Comparison of ENCODE assay signal across 9 cellular contexts in the genomic region with DNA sequence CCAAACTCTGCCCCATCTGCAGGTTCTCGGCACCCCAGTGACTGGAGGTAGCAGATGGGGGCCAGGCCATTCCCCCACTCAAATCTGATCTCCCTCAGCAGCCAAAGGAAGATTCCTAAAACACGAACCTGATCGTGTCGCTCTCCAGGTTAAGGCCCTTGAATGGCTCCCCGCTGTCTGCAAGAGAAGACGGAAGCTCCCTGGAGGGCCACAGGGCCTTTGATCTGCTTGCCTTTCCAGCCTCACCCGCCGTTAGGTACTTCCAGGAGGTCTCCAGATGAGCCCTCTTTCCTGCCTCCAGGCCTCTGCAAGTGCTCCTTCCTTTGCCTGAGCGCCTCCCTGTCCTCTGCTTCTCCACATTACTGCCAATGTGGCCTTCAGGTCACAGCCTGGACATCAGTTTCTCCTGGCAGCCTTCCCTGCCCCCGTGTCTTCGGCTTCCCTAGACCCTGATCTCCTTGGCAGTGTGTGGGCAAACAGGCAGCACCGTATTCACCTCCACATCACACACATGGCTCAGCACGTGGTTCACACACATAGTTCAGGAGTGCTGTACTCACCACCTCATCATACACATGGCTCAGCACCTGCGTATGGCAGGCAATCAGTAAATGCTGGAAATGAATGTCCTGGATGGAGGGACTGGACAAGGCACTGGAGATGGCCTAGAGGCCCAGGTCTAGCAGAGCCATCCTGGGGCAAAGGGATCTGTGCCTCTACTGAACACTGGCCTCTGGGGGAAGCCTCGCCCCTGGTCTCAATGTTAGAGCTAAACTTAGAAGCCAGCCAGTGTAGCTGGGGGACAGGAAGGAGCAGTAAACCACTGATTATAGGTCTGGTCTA. TPM values are rescaled to one million over a fixed set of nuclear protein-coding genes. Genes with fewer than 3 reads are reported as not detected.
DNase-seq lines count a peak whose midpoint lies in the region; ATAC-seq, FAIRE-seq and TF ChIP-seq lines count a peak whose summit lies in the region.
"Had no signal": no experiment of that assay in that cellular context is flagged by ENCODE, and none has a peak within 500 bp of the region (broad histone marks: within the 10 kb centered on the region; RNA-seq: fewer than 3 reads in every experiment).

No MANE protein-coding gene starts in this region.

- 68 to 69% methylated on average over 15 of the region's 15 CpGs for WGBS in heart right ventricle, 2 donors
- WGBS in H1 (ENCODE audit: extremely low coverage in 1 of 2, insufficient coverage in 1 of 2, insufficient read length in 1 of 2, insufficient replicate concordance in 2 of 2, low coverage in 1 of 2, low lambda C conversion rate in 2 of 2, missing lambda C conversion rate in 1 of 2), 2 experiments: 57% methylated on average over 15 of the region's 15 CpGs; no CpG with 5 or more reads in 1 of the 2 experiments
- WGBS in spleen, 5 donors: 80 to 86% (median 84%) methylated on average over 14 to 15 of the region's 15 CpGs

- H3K4me2 ChIP-seq in H1 (ENCODE audit: insufficient read depth in 1 of 2, low read depth in 2 of 2, low read length in 2 of 2): peak overlapping the region; percentile 53 to 54; a peak in 3 of 4 replicates

- H2BK120ac ChIP-seq in H1 (replicated peaks; ENCODE audit: low read depth, low read length): peak overlapping the region; percentile 56

- H4K91ac ChIP-seq in H1 (replicated peaks; ENCODE audit: insufficient read length, low read length): peak overlapping the region; percentile 92

- H3K4me1 ChIP-seq in heart right ventricle: peaks cover 42 to 93% (median 75%) of the 10 kb centered on the region in 9 donors
- H3K4me1 ChIP-seq in H1 (replicated peaks in 1 of 4; ENCODE audit: control insufficient read depth in 3 of 4, insufficient read depth in 4 of 4, low read length in 3 of 4): peaks cover 25 to 56% (median 42%) of the 10 kb centered on the region in 4 experiments
- H3K4me1 ChIP-seq in naive thymus-derived CD4-positive, alpha-beta T cell (ENCODE audit: control insufficient read depth in 2 of 2, insufficient read depth in 2 of 2, low read length in 2 of 2): peaks cover 0 to 19% of the 10 kb centered on the region in 2 donors
- H3K4me1 ChIP-seq in spleen: peaks cover 23 to 58% (median 38%) of the 10 kb centered on the region in 6 donors

- H3K9me3 Mint-ChIP-seq in naive thymus-derived CD4-positive, alpha-beta T cell: no peaks in the 10 kb centered on the region
- H3K9me3 Mint-ChIP-seq: activated T-helper 1 cell treated with anti-CD3 and anti-CD28 coated beads, Interleukin-12 subunit alpha, Interleukin-12 subunit beta, Interleukin-2, Interleukin-4 antibody, amounts not matched to agents 30 ng/mL and 10 ng/mL and 1 ng/mL, durations not matched to agents 14 hours and 24 hours and 36 hours had no signal

- H3K18ac ChIP-seq in H1 (ENCODE audit: extremely low read depth, low read length): peak overlapping the region; percentile 80; the same call in 1 of the 2 replicates

- 0 out of 2 replicates have a peak overlapping the region, but pooled peaks have one; percentile 18 for H4K8ac ChIP-seq in H1 (ENCODE audit: extremely low read depth, insufficient read depth, low read length)

- H3K23me2 ChIP-seq in H1 (ENCODE audit: low read depth, low read length): peaks cover 5% of the 10 kb centered on the region

- intact Hi-C loops in heart right ventricle (cut with DNase I): loop anchor here in 1 of 10 donors (5.0 kb wide), 1 partner anchor 121 kb away; no protein-coding TSS in a partner anchor
- intact Hi-C loops in Right ventricle myocardium superior (cut with DNase I): no loop called here
- intact Hi-C loops in naive thymus-derived CD4-positive, alpha-beta T cell (cut with micrococcal nuclease): no loop called here
- intact Hi-C loops in spleen (cut with DNase I; ENCODE audit: low total_unique reads): no loop called here

- CTCF ChIA-PET in H1 (lab: Charles Lee; ENCODE audit: partially characterized antibody): interaction anchor here (0.7 to 20.7 kb wide), 13 partner anchors 14 to 142 kb away, joined by 3 to 221 read pairs (median 4); no protein-coding TSS in a partner anchor
- CTCF ChIA-PET in naive thymus-derived CD4-positive, alpha-beta T cell (lab: Charles Lee): no interaction called here

- H3K4me3 Mint-ChIP-seq in naive thymus-derived CD4-positive, alpha-beta T cell: peak overlapping the region in 8 of 10 donors; percentile 5 to 54 (median 25)
- H3K4me3 Mint-ChIP-seq: activated T-helper 1 cell treated with anti-CD3 and anti-CD28 coated beads, Interleukin-12 subunit alpha, Interleukin-12 subunit beta, Interleukin-2, Interleukin-4 antibody, amounts not matched to agents 30 ng/mL and 10 ng/mL and 1 ng/mL, durations not matched to agents 14 hours and 24 hours and 36 hours had no signal

- no peak overlapping the region for H3K4me3 ChIP-seq in heart right ventricle
- H3K4me3 ChIP-seq in H1 (ENCODE audit: extremely low read depth in 1 of 4, insufficient read depth in 2 of 4, low read depth in 3 of 4, low read length in 4 of 4): no peak overlapping the region
- no peak overlapping the region for H3K4me3 ChIP-seq in naive thymus-derived CD4-positive, alpha-beta T cell (ENCODE audit: low read length)
- H3K4me3 ChIP-seq in spleen: no peak overlapping the region

- no peak for TF ChIP-seq CTCF in heart right ventricle (IDR thresholded peaks at IDR 0.05)
- TF ChIP-seq CTCF in H1 (IDR thresholded peaks at IDR 0.05; ENCODE audit: control extremely low read depth in 1 of 3, insufficient read depth in 1 of 3, low read depth in 1 of 3, low read length in 3 of 3): no peak
- TF ChIP-seq CTCF in spleen (IDR thresholded peaks at IDR 0.05 in 8 of 11, conservative IDR thresholded peaks at IDR 0.05 in 3 of 11): no peak

- FAIRE-seq in H1 (lab: Jason Lieb, UNC): no peak

- H3K14ac ChIP-seq in H1 (ENCODE audit: insufficient read length): no peak overlapping the region

- no peak overlapping the region for H3K9ac ChIP-seq in H1 (replicated peaks in 1 of 4; ENCODE audit: extremely low read depth in 1 of 4, low read depth in 3 of 4, low read length in 3 of 4)

- H3K36me3 Mint-ChIP-seq in naive thymus-derived CD4-positive, alpha-beta T cell: no peaks in the 10 kb centered on the region

- no peak for DNase-seq in heart right ventricle
- no peak for DNase-seq in Right ventricle myocardium superior
- DNase-seq in H1 (ENCODE audit: low read depth in 1 of 2, low spot score in 2 of 2): no peak
- DNase-seq in naive thymus-derived CD4-positive, alpha-beta T cell: no peak
- DNase-seq in spleen: no peak
- no peak for DNase-seq in SKM-1 treated with dmso at 0.1 percent for 144 hours (lab: John Stamatoyannopoulos, UW; ENCODE audit: unreplicated experiment)
- DNase-seq in effector CD8-positive, alpha-beta T cell (lab: John Stamatoyannopoulos, UW): no peak

- H3K4me1 Mint-ChIP-seq in naive thymus-derived CD4-positive, alpha-beta T cell: peaks cover 13 to 38% (median 33%) of the 10 kb centered on the region in 7 donors

- H3K56ac ChIP-seq in H1 (replicated peaks; ENCODE audit: insufficient read length, low read depth, low read length): no peak overlapping the region

- H2BK5ac ChIP-seq in H1 (ENCODE audit: low read depth, low read length): peak overlapping the region; percentile 95; the same call in 1 of the 2 replicates

- peaks cover 5 to 41% (median 14%) of the 10 kb centered on the region in 5 donors for H3K27me3 Mint-ChIP-seq in naive thymus-derived CD4-positive, alpha-beta T cell

- no peaks in the 10 kb centered on the region for H3K79me1 ChIP-seq in H1 (ENCODE audit: low read depth, low read length)

- no peaks in the 10 kb centered on the region for H3K27me3 ChIP-seq in heart right ventricle
- peaks cover 0 to 14% (median 6%) of the 10 kb centered on the region in 4 experiments; a peak in 4 of 7 replicates for H3K27me3 ChIP-seq in H1 (replicated peaks in 1 of 4; ENCODE audit: control insufficient read depth in 3 of 4, extremely low read depth in 1 of 4, insufficient read depth in 3 of 4, low read length in 3 of 4)
- no peaks in the 10 kb centered on the region for H3K27me3 ChIP-seq in naive thymus-derived CD4-positive, alpha-beta T cell (ENCODE audit: control insufficient read depth in 2 of 2, insufficient read depth in 2 of 2, low read length in 2 of 2)
- H3K27me3 ChIP-seq in spleen (replicated peaks in 1 of 7): peaks cover 0 to 41% (median 5%) of the 10 kb centered on the region in 7 donors

- H2BK12ac ChIP-seq in H1 (ENCODE audit: low read depth, low read length): peak overlapping the region; percentile 100

- TF ChIP-seq POLR2A in H1 (IDR thresholded peaks at IDR 0.05; ENCODE audit: control extremely low read depth in 1 of 2, low read depth in 2 of 2, low read length in 2 of 2) (no peak), spleen (IDR thresholded peaks at IDR 0.05) (no peak)

- TF ChIP-seq RAD21 in H1 (IDR thresholded peaks at IDR 0.05 in 1 of 2, conservative IDR thresholded peaks at IDR 0.05 in 1 of 2; ENCODE audit: low read depth in 2 of 2, low read length in 2 of 2): no peak

- H2BK15ac ChIP-seq in H1 (ENCODE audit: low read length): peak overlapping the region; percentile 97

- H2AFZ ChIP-seq in H1 (ENCODE audit: low read length): no peak overlapping the region

- no peak overlapping the region for H3K23ac ChIP-seq in H1 (ENCODE audit: insufficient read length)

- ATAC-seq in heart right ventricle: no peak
- ATAC-seq in Right ventricle myocardium superior (ENCODE audit: poor library complexity): no peak
- ATAC-seq in naive thymus-derived CD4-positive, alpha-beta T cell: no peak
- ATAC-seq in GM19035 (IDR thresholded peaks at IDR 0.05; ENCODE audit: unreplicated experiment): no peak

- peak overlapping the region; percentile 44 to 94 (median 87) for H3K27ac ChIP-seq in heart right ventricle
- no peak overlapping the region for H3K27ac ChIP-seq in H1 (ENCODE audit: low read depth, low read length)
- H3K27ac ChIP-seq in naive thymus-derived CD4-positive, alpha-beta T cell (ENCODE audit: low read depth, low read length): no peak overlapping the region
- peak overlapping the region in 4 of 8 donors; percentile 72 to 76 (median 74) for H3K27ac ChIP-seq in spleen

- peak overlapping the region; percentile 74 for H2BK20ac ChIP-seq in H1 (ENCODE audit: low read length)

- peak overlapping the region; percentile 90 for H3K4ac ChIP-seq in H1 (replicated peaks; ENCODE audit: insufficient read length, low read depth, low read length)

- no peak for TF ChIP-seq EP300 in H1 (IDR thresholded peaks at IDR 0.05; ENCODE audit: borderline replicate concordance in 1 of 2, low read depth in 2 of 2, low read length in 2 of 2)

- H4K20me1 ChIP-seq in H1 (replicated peaks in 1 of 2; ENCODE audit: control insufficient read depth in 1 of 2, insufficient read depth in 2 of 2, low read length in 2 of 2): no peaks in the 10 kb centered on the region

- no peaks in the 10 kb centered on the region for H3K79me2 ChIP-seq in H1 (ENCODE audit: control insufficient read depth in 1 of 2, insufficient read depth in 2 of 2, low read length in 2 of 2)

- POLR2A ChIA-PET in H1 (lab: Charles Lee; ENCODE audit: partially characterized antibody): interaction anchor here (0.6 to 32.5 kb wide), 11 partner anchors 8 to 217 kb away, joined by 3 to 672 read pairs (median 3); a partner anchor contains a TSS
- POLR2A ChIA-PET in naive thymus-derived CD4-positive, alpha-beta T cell (lab: Charles Lee): no interaction called here

- H3K9me3 ChIP-seq in heart right ventricle: no peaks in the 10 kb centered on the region
- no peaks in the 10 kb centered on the region for H3K9me3 ChIP-seq in H1 (ENCODE audit: insufficient read depth in 2 of 2, low read depth in 1 of 2, low read length in 1 of 2)
- no peaks in the 10 kb centered on the region for H3K9me3 ChIP-seq in naive thymus-derived CD4-positive, alpha-beta T cell (ENCODE audit: control insufficient read depth in 2 of 3, low read length in 3 of 3)
- no peaks in the 10 kb centered on the region for H3K9me3 ChIP-seq in spleen

- peak overlapping the region in 2 of 9 donors; percentile 34 to 51 for H3K27ac Mint-ChIP-seq in naive thymus-derived CD4-positive, alpha-beta T cell
- H3K27ac Mint-ChIP-seq: activated T-helper 1 cell treated with anti-CD3 and anti-CD28 coated beads, Interleukin-12 subunit alpha, Interleukin-12 subunit beta, Interleukin-2, Interleukin-4 antibody, amounts not matched to agents 30 ng/mL and 10 ng/mL and 1 ng/mL, durations not matched to agents 14 hours and 24 hours and 36 hours had no signal

- peak overlapping the region; percentile 6 for H4K5ac ChIP-seq in H1 (ENCODE audit: insufficient read length, low read depth, low read length)

- H3K36me3 ChIP-seq in heart right ventricle (peaks cover 0 to 69% (median 28%) of the 10 kb centered on the region in 9 donors), H1 (ENCODE audit: control insufficient read depth in 2 of 4, insufficient read depth in 4 of 4, low read length in 3 of 4) (no peaks in the 10 kb centered on the region; a peak in 1 of 8 replicates), spleen (peaks cover 0 to 40% (median 0%) of the 10 kb centered on the region in 6 donors)
- no peaks in the 10 kb centered on the region for H3K36me3 ChIP-seq in naive thymus-derived CD4-positive, alpha-beta T cell (ENCODE audit: control insufficient read depth in 2 of 3, insufficient read depth in 3 of 3, low read length in 3 of 3)

- peak overlapping the region; percentile 99 for H2AK5ac ChIP-seq in H1 (ENCODE audit: low read depth, low read length)

RNA-seq across cellular contexts. Expression of a gene that starts 26.4 kb away (rescaled TPM):
- total RNA-seq in heart right ventricle: 100 to 1,000 TPM in 2 of 10 donors, 10 to 100 TPM in 8; 61.2 to 103 (median 75.5) TPM
- 100 to 1,000 TPM in 1 of 2 donors, 1 to 10 TPM in 1; 9.9 to 132 TPM for polyA plus RNA-seq in heart right ventricle
- 89.8 TPM for total RNA-seq in Right ventricle myocardium superior
- total RNA-seq in H1 (2021; fragmentation: NEBNext Ultra II Directional; extraction: Animal tissue kit (Norgen Biotek cat#: 25700)): 60.4 and 73.4 TPM in 2 replicates
- 32.9 and 38.6 TPM in 2 replicates for polyA plus RNA-seq in H1 (2011; rRNA removed)
- polyA plus RNA-seq in H1 (2011; cell fraction: cytosol; rRNA removed): 68.9 TPM
- polyA plus RNA-seq in H1 (2011; cell fraction: nucleus; rRNA removed): 26.0 TPM
- 64.2 to 105 TPM (median 72.5 TPM) in 4 replicates for polyA plus RNA-seq in H1 (2012, experiment 1 of 2)
- polyA plus RNA-seq in H1 (2012, experiment 2 of 2): 49.1 TPM
- polyA plus RNA-seq in H1 (2013, experiment 1 of 2): 25.2 TPM
- 26.2 TPM for polyA plus RNA-seq in H1 (2013, experiment 2 of 2)
- polyA minus RNA-seq in H1 (2011; rRNA and poly(A)+ RNA removed): 18.4 and 25.9 TPM in 2 replicates
- polyA minus RNA-seq in H1 (2011; cell fraction: cytosol; rRNA and poly(A)+ RNA removed): 10.5 TPM
- polyA minus RNA-seq in H1 (2011; cell fraction: nucleus; rRNA and poly(A)+ RNA removed): 21.0 TPM
- 10 to 100 TPM; 13.0 to 40.5 (median 24.6) TPM for total RNA-seq in naive thymus-derived CD4-positive, alpha-beta T cell
- polyA plus RNA-seq in naive thymus-derived CD4-positive, alpha-beta T cell: 10 to 100 TPM; 26.5 to 42.8 TPM
- total RNA-seq in spleen: 10 to 100 TPM in 6 of 7 donors, 1 to 10 TPM in 1; 7.3 to 26.4 (median 22.4) TPM
- 10 to 100 TPM; 13.9 to 29.2 (median 28.6) TPM for polyA plus RNA-seq in spleen

Comparison
In these comparisons a context has a peak if more than half of its experiments do, and no peak if none do; other contexts are left out.
1. H3K27ac ChIP-seq: peak in heart right ventricle (10 of 10); none in H1 (single experiment) and naive thymus-derived CD4-positive, alpha-beta T cell (single experiment).